ENCODE assay signal across 39 cellular contexts in genomic region chr12:26203167-26203566, GRCh38. TPM values are rescaled to one million over a fixed set of nuclear protein-coding genes. Genes with fewer than 3 reads are reported as not detected.
"Had no signal": no experiment of that assay in that cellular context is flagged by ENCODE, and none has a peak within 500 bp of the region (broad histone marks: within the 10 kb centered on the region; RNA-seq: fewer than 3 reads in every experiment).

No MANE protein-coding gene starts in this region.

- H3K27me3 ChIP-seq: adrenal gland, body of pancreas, brain microvascular endothelial cell, breast epithelium had no signal

- FAIRE-seq: astrocyte, TTC549 had no signal

- H3K9me3 ChIP-seq: adrenal gland, body of pancreas, breast epithelium had no signal

- ATAC-seq: activated CD8-positive, alpha-beta T cell treated with anti-CD3 and anti-CD28 coated beads for 36 hours; activated naive CD4-positive, alpha-beta T cell treated with anti-CD3 and anti-CD28 coated beads, Interleukin-2, amount 50 U/mL, for 72 hours; activated T-cell treated with anti-CD3 and anti-CD28 coated beads, Interleukin-2, amount 50 U/mL, for 4 hours; activated T-cell treated with anti-CD3 and anti-CD28 coated beads, Interleukin-2, amount 50 U/mL, for 72 hours; activated T-helper 17 cell treated with anti-CD3 and anti-CD28 coated beads, Interleukin-2, amount 50 U/mL, for 72 hours; body of pancreas had no signal

- H3K4me1 Mint-ChIP-seq: activated B cell treated with CpG ODN at 0.5 μM for 24 hours; activated CD4-positive, alpha-beta T cell treated with anti-CD3 and anti-CD28 coated beads, Interleukin-2, amount 10 ng/mL, durations not matched to agents 24 days and 14 days; activated naive CD8-positive, alpha-beta T cell treated with anti-CD3 and anti-CD28 coated beads for 36 hours; activated T-helper 17 cell treated with anti-CD3 and anti-CD28 coated beads, Interleukin-2, amount 50 U/mL, for 72 hours had no signal

- H3K36me3 ChIP-seq: adrenal gland, brain microvascular endothelial cell, breast epithelium had no signal

- H3K4me3 Mint-ChIP-seq: activated B cell treated with CpG ODN at 0.5 μM for 24 hours; activated CD4-positive, alpha-beta memory T cell treated with anti-CD3 and anti-CD28 coated beads for 36 hours; activated CD4-positive, alpha-beta T cell treated with anti-CD3 and anti-CD28 coated beads, Interleukin-2, amount 10 ng/mL, durations not matched to agents 24 days and 14 days; activated CD8-positive, alpha-beta T cell treated with anti-CD3 and anti-CD28 coated beads for 36 hours; activated naive CD4-positive, alpha-beta T cell treated with anti-CD3 and anti-CD28 coated beads for 36 hours; activated naive CD8-positive, alpha-beta T cell treated with anti-CD3 and anti-CD28 coated beads for 36 hours; activated T-cell treated with anti-CD3 and anti-CD28 coated beads, Interleukin-2, amount 50 U/mL, for 4 hours; activated T-cell treated with anti-CD3 and anti-CD28 coated beads, Interleukin-2, amount 50 U/mL, for 72 hours; activated T-helper 1 cell treated with anti-CD3 and anti-CD28 coated beads, Interleukin-12 subunit alpha, Interleukin-12 subunit beta, Interleukin-2, Interleukin-4 antibody, amounts not matched to agents 30 ng/mL and 10 ng/mL and 1 ng/mL, durations not matched to agents 14 hours and 24 hours and 36 hours; activated T-helper 17 cell treated with anti-CD3 and anti-CD28 coated beads, Interleukin-2, amount 50 U/mL, for 72 hours; T-helper 1 cell treated with Interleukin-12 subunit alpha and Interleukin-12 subunit beta and Interleukin-4 antibody, amounts not matched to agents 30 μg/mL and 1 μg/mL, for 36 hours; T-helper 2 cell treated with Interferon-gamma antibody and Interleukin-4, amounts not matched to agents 5 μg/mL and 100 μg/mL, for 36 hours had no signal

- H3K4me3 ChIP-seq: adrenal gland, body of pancreas, breast epithelium had no signal

- H3K27me3 Mint-ChIP-seq: activated B cell treated with CpG ODN at 0.5 μM for 24 hours had no signal

- H3K9me3 Mint-ChIP-seq: activated B cell treated with CpG ODN at 0.5 μM for 24 hours; activated CD4-positive, alpha-beta memory T cell treated with anti-CD3 and anti-CD28 coated beads for 36 hours; activated CD4-positive, alpha-beta T cell treated with anti-CD3 and anti-CD28 coated beads, Interleukin-2, amount 10 ng/mL, durations not matched to agents 24 days and 14 days; activated CD8-positive, alpha-beta T cell treated with anti-CD3 and anti-CD28 coated beads for 36 hours; activated naive CD4-positive, alpha-beta T cell treated with anti-CD3 and anti-CD28 coated beads for 36 hours; activated naive CD4-positive, alpha-beta T cell treated with anti-CD3 and anti-CD28 coated beads, Interleukin-2, amount 50 U/mL, for 72 hours; activated T-cell treated with anti-CD3 and anti-CD28 coated beads, Interleukin-2, amount 50 U/mL, for 4 hours; activated T-cell treated with anti-CD3 and anti-CD28 coated beads, Interleukin-2, amount 50 U/mL, for 72 hours; activated T-helper 1 cell treated with anti-CD3 and anti-CD28 coated beads, Interleukin-12 subunit alpha, Interleukin-12 subunit beta, Interleukin-2, Interleukin-4 antibody, amounts not matched to agents 30 ng/mL and 10 ng/mL and 1 ng/mL, durations not matched to agents 14 hours and 24 hours and 36 hours; activated T-helper 17 cell treated with anti-CD3 and anti-CD28 coated beads, Interleukin-2, amount 50 U/mL, for 72 hours; T-helper 1 cell treated with Interleukin-12 subunit alpha and Interleukin-12 subunit beta and Interleukin-4 antibody, amounts not matched to agents 30 μg/mL and 1 μg/mL, for 36 hours; T-helper 2 cell treated with Interferon-gamma antibody and Interleukin-4, amounts not matched to agents 5 μg/mL and 100 μg/mL, for 36 hours had no signal

- H3K27ac ChIP-seq: adrenal gland, body of pancreas, brain microvascular endothelial cell, breast epithelium, VCaP had no signal

- H3K27ac Mint-ChIP-seq: activated B cell treated with CpG ODN at 0.5 μM for 24 hours; activated CD4-positive, alpha-beta memory T cell treated with anti-CD3 and anti-CD28 coated beads for 36 hours; activated CD4-positive, alpha-beta T cell treated with anti-CD3 and anti-CD28 coated beads, Interleukin-2, amount 10 ng/mL, durations not matched to agents 24 days and 14 days; activated CD8-positive, alpha-beta T cell treated with anti-CD3 and anti-CD28 coated beads for 36 hours; activated naive CD4-positive, alpha-beta T cell treated with anti-CD3 and anti-CD28 coated beads for 36 hours; activated naive CD4-positive, alpha-beta T cell treated with anti-CD3 and anti-CD28 coated beads, Interleukin-2, amount 50 U/mL, for 72 hours; activated naive CD8-positive, alpha-beta T cell treated with anti-CD3 and anti-CD28 coated beads for 36 hours; activated T-cell treated with anti-CD3 and anti-CD28 coated beads, Interleukin-2, amount 50 U/mL, for 72 hours; activated T-helper 1 cell treated with anti-CD3 and anti-CD28 coated beads, Interleukin-12 subunit alpha, Interleukin-12 subunit beta, Interleukin-2, Interleukin-4 antibody, amounts not matched to agents 30 ng/mL and 10 ng/mL and 1 ng/mL, durations not matched to agents 14 hours and 24 hours and 36 hours; activated T-helper 17 cell treated with anti-CD3 and anti-CD28 coated beads, Interleukin-2, amount 50 U/mL, for 72 hours; T-helper 1 cell treated with Interleukin-12 subunit alpha and Interleukin-12 subunit beta and Interleukin-4 antibody, amounts not matched to agents 30 μg/mL and 1 μg/mL, for 36 hours; T-helper 2 cell treated with Interferon-gamma antibody and Interleukin-4, amounts not matched to agents 5 μg/mL and 100 μg/mL, for 36 hours had no signal

- DNase-seq: activated B cell treated with CpG ODN at 0.5 μM for 24 hours; activated CD4-positive, alpha-beta memory T cell treated with anti-CD3 and anti-CD28 coated beads for 36 hours; activated CD4-positive, alpha-beta T cell treated with anti-CD3 and anti-CD28 coated beads for 4 hours; activated CD4-positive, alpha-beta T cell treated with anti-CD3 and anti-CD28 coated beads, Interleukin-2, amount 10 ng/mL, durations not matched to agents 24 days and 14 days; activated CD4-positive, alpha-beta T cell treated with anti-CD3 and anti-CD28 coated beads, Interleukin-2, amount 50 U/mL, for 1 hour; activated CD4-positive, alpha-beta T cell treated with anti-CD3 and anti-CD28 coated beads, Interleukin-2, amount 50 U/mL, for 4 hours; activated CD4-positive, CD25-positive, alpha-beta regulatory T cell treated with anti-CD3 and anti-CD28 coated beads, Interleukin-2, amount 50 U/mL, for 72 hours; activated CD8-positive, alpha-beta memory T cell treated with anti-CD3 and anti-CD28 coated beads, Interleukin-2, amount 50 U/mL, for 4 hours; activated CD8-positive, alpha-beta T cell treated with anti-CD3 and anti-CD28 coated beads for 36 hours; activated effector memory CD4-positive, alpha-beta T cell treated with anti-CD3 and anti-CD28 coated beads, Interleukin-2, amount 50 U/mL, for 16 hours; activated gamma-delta T cell treated with Interleukin-2 at 50 U/mL for 16 hours; activated naive CD4-positive, alpha-beta T cell; activated naive CD4-positive, alpha-beta T cell treated with anti-CD3 and anti-CD28 coated beads for 36 hours; activated naive CD4-positive, alpha-beta T cell treated with anti-CD3 and anti-CD28 coated beads, Interleukin-2, amount 50 U/mL, for 16 hours; activated naive CD8-positive, alpha-beta T cell treated with anti-CD3 and anti-CD28 coated beads for 36 hours; activated T-cell treated with anti-CD3 and anti-CD28 coated beads for 4 hours; activated T-cell treated with anti-CD3 and anti-CD28 coated beads, Interleukin-2, amount 50 U/mL, for 1 hour; activated T-cell treated with anti-CD3 and anti-CD28 coated beads, Interleukin-2, amount 50 U/mL, for 4 hours; activated T-cell treated with anti-CD3 and anti-CD28 coated beads, Interleukin-2, amount 50 U/mL, for 72 hours; adrenal gland; amniotic stem cell; aorta; body of pancreas; brain microvascular endothelial cell; central memory CD4-positive, alpha-beta T cell; cerebellar nuclear complex; T-helper 1 cell; T-helper 2 cell; T-helper 9 cell had no signal

- H3K4me1 ChIP-seq: adrenal gland, body of pancreas, breast epithelium had no signal

- H3K36me3 Mint-ChIP-seq: activated CD4-positive, alpha-beta memory T cell treated with anti-CD3 and anti-CD28 coated beads for 36 hours; activated naive CD4-positive, alpha-beta T cell treated with anti-CD3 and anti-CD28 coated beads, Interleukin-2, amount 50 U/mL, for 72 hours; activated naive CD8-positive, alpha-beta T cell treated with anti-CD3 and anti-CD28 coated beads for 36 hours had no signal

RNA-seq across cellular contexts. Expression of gene SSPN, which starts 7.8 kb away (rescaled TPM):
- total RNA-seq: activated CD4-positive, alpha-beta memory T cell treated with anti-CD3 and anti-CD28 coated beads for 36 hours; activated CD4-positive, alpha-beta T cell treated with anti-CD3 and anti-CD28 coated beads, Interleukin-2, amount 10 ng/mL, durations not matched to agents 24 days and 14 days; activated CD8-positive, alpha-beta memory T cell treated with anti-CD3 and anti-CD28 coated beads for 36 hours; activated CD8-positive, alpha-beta T cell treated with anti-CD3 and anti-CD28 coated beads for 36 hours; activated naive CD4-positive, alpha-beta T cell treated with anti-CD3 and anti-CD28 coated beads for 36 hours; activated naive CD4-positive, alpha-beta T cell treated with anti-CD3 and anti-CD28 coated beads, Interleukin-2, amount 50 U/mL, for 72 hours; activated naive CD8-positive, alpha-beta T cell treated with anti-CD3 and anti-CD28 coated beads for 36 hours; activated T-cell treated with anti-CD3 and anti-CD28 coated beads, Interleukin-2, amount 50 U/mL, for 4 hours; activated T-cell treated with anti-CD3 and anti-CD28 coated beads, Interleukin-2, amount 50 U/mL, for 72 hours; activated T-helper 1 cell treated with anti-CD3 and anti-CD28 coated beads, Interleukin-12 subunit alpha, Interleukin-12 subunit beta, Interleukin-2, Interleukin-4 antibody, amounts not matched to agents 30 ng/mL and 10 ng/mL and 1 ng/mL, durations not matched to agents 14 hours and 24 hours and 36 hours; activated T-helper 17 cell treated with anti-CD3 and anti-CD28 coated beads, Interleukin-2, amount 50 U/mL, for 72 hours had no signal
